ENCODE assay signal across 7 cellular contexts in the genomic region with DNA sequence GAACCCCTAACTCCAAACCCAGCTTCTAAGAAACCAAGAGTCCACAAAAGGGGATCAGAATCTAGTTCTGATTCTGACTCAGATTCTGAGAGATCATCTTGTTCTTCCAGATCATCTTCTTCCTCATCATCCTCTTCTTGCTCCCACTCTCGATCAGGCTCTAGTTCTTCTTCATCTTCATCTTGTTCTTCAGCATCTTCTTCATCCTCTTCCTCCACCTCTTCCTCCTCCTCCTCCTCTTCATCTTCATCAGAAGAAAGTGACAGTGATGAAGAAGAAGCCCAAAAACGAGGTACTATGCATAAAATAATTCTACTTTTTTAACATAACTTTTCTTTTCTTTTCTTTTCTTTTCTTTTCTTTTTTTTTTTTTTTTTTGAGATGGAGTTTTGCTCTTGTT.
"Had no signal": no experiment of that assay in that cellular context is flagged by ENCODE, and none has a peak within 500 bp of the region (broad histone marks: within the 10 kb centered on the region; RNA-seq: fewer than 3 reads in every experiment).

No MANE protein-coding gene starts in this region.

- FAIRE-seq: G401.6, GM12878, GM12891, GM12892, GM18507 had no signal

- ATAC-seq: GM12878 had no signal

- H3K4me3 ChIP-seq: GM12878 had no signal

- DNase-seq: GDM1, GF-D8 had no signal
